27 cellular contexts compared by ENCODE assay signal in the genomic region with DNA sequence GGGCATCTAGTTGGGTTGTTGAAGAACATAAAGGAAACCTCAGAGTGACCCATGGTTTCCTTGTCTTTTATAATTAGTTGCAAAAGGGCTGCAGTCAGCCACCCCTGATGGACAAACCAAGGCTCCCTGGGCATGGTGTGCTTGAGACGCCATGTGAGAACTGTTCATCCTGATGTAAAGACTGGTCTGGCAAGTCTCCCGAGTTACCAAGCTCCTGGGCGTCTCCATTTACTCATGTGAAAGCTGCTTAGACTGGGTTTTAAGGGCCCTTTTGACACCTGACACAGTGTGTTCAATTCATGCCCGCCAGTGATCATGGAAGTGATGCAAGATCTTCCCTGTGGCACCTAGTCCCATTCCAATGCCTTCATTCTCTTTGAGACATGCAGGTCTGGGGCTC. TPM values are rescaled to one million over a fixed set of nuclear protein-coding genes. Genes with fewer than 3 reads are reported as not detected.
"Had no signal": no experiment of that assay in that cellular context is flagged by ENCODE, and none has a peak within 500 bp of the region (broad histone marks: within the 10 kb centered on the region; RNA-seq: fewer than 3 reads in every experiment).

No MANE protein-coding gene starts in this region.

- H2AFZ ChIP-seq: parathyroid adenoma had no signal

- H3K27me3 ChIP-seq: cardiac muscle cell, esophagus muscularis mucosa, vagina had no signal

- DNase-seq: activated CD4-positive, alpha-beta T cell treated with anti-CD3 and anti-CD28 coated beads, Interleukin-2, amount 50 U/mL, for 4 hours; activated CD8-positive, alpha-beta memory T cell treated with anti-CD3 and anti-CD28 coated beads for 24 hours; activated CD8-positive, alpha-beta memory T cell treated with anti-CD3 and anti-CD28 coated beads, Interleukin-2, amount 50 U/mL, for 48 hours; activated naive CD4-positive, alpha-beta T cell treated with Interleukin-2 at 50 U/mL for 16 hours; activated naive CD8-positive, alpha-beta T cell treated with anti-CD3 and anti-CD28 coated beads, Interleukin-2, amount 10 ng/mL, durations not matched to agents 7 days and 5 days; activated T-cell treated with anti-CD3 and anti-CD28 coated beads, Interleukin-2, amount 50 U/mL, for 4 hours; amniotic stem cell; glutamatergic neuron; hippocampal formation; kidney glomerular epithelial cell; left ventricle myocardium superior; nucleus accumbens; right cardiac atrium; stimulated activated CD4-positive, alpha-beta T cell treated with anti-CD3 and anti-CD28 coated beads, Interleukin-4, amount 100 ng/mL, for 24 hours; stimulated activated naive CD4-positive, alpha-beta T cell treated with Interleukin-2 at 50 U/mL for 16 hours; T1000 had no signal

- H3K9me3 Mint-ChIP-seq: natural killer cell treated with Interleukin-12 subunit alpha and Interleukin-12 subunit beta and Interleukin-15 and Interleukin-18, amount 100 ng/mL, for 72 hours; type B pancreatic cell had no signal

- H3K36me3 ChIP-seq: cardiac muscle cell, esophagus muscularis mucosa, thoracic aorta, vagina had no signal

- H3K36me3 Mint-ChIP-seq: type B pancreatic cell had no signal

- H3K4me3 ChIP-seq: cardiac muscle cell, esophagus muscularis mucosa, thoracic aorta, vagina had no signal

- H3K27ac ChIP-seq: cardiac muscle cell, esophagus muscularis mucosa, parathyroid adenoma, thoracic aorta, vagina had no signal

- H3K9ac ChIP-seq: parathyroid adenoma had no signal

- H3K27ac Mint-ChIP-seq: activated naive CD8-positive, alpha-beta T cell treated with anti-CD3 and anti-CD28 coated beads, Interleukin-2, amount 10 ng/mL, durations not matched to agents 7 days and 5 days; activated T-helper 2 cell treated with anti-CD3 and anti-CD28 coated beads, Interferon-gamma antibody, Interleukin-2, Interleukin-4, amounts not matched to agents 10 μg/mL and 5 μg/mL and 100 μg/mL, durations not matched to agents 14 hours and 24 hours and 36 hours; natural killer cell treated with Interleukin-12 subunit alpha and Interleukin-12 subunit beta and Interleukin-15 and Interleukin-18, amount 100 ng/mL, for 72 hours; type B pancreatic cell; WTC11 had no signal

- H3K9me3 ChIP-seq: thoracic aorta, vagina had no signal

- H3K4me3 Mint-ChIP-seq: activated naive CD8-positive, alpha-beta T cell treated with anti-CD3 and anti-CD28 coated beads, Interleukin-2, amount 10 ng/mL, durations not matched to agents 7 days and 5 days; activated T-cell treated with anti-CD3 and anti-CD28 coated beads, Interleukin-2, amount 50 U/mL, for 4 hours; natural killer cell treated with Interleukin-12 subunit alpha and Interleukin-12 subunit beta and Interleukin-15 and Interleukin-18, amount 100 ng/mL, for 72 hours; type B pancreatic cell; WTC11 had no signal

- H3K4me1 Mint-ChIP-seq: WTC11 had no signal

- H3K4me1 ChIP-seq: parathyroid adenoma had no signal

RNA-seq across cellular contexts. Expression of a gene that starts 49.4 kb away (rescaled TPM):
- total RNA-seq: activated naive CD8-positive, alpha-beta T cell treated with anti-CD3 and anti-CD28 coated beads, Interleukin-2, amount 10 ng/mL, durations not matched to agents 7 days and 5 days; activated T-cell treated with anti-CD3 and anti-CD28 coated beads, Interleukin-2, amount 50 U/mL, for 4 hours; activated T-helper 2 cell treated with anti-CD3 and anti-CD28 coated beads, Interferon-gamma antibody, Interleukin-2, Interleukin-4, amounts not matched to agents 10 μg/mL and 5 μg/mL and 100 μg/mL, durations not matched to agents 14 hours and 24 hours and 36 hours; cardiac muscle cell; chondrocyte; left ventricle myocardium superior; pulmonary artery endothelial cell; right cardiac atrium; thoracic aorta; WTC11 had no signal
- polyA plus RNA-seq: cardiac muscle cell, right cardiac atrium had no signal
